Comparison of ENCODE assay signal across 8 cellular contexts in the genomic region with DNA sequence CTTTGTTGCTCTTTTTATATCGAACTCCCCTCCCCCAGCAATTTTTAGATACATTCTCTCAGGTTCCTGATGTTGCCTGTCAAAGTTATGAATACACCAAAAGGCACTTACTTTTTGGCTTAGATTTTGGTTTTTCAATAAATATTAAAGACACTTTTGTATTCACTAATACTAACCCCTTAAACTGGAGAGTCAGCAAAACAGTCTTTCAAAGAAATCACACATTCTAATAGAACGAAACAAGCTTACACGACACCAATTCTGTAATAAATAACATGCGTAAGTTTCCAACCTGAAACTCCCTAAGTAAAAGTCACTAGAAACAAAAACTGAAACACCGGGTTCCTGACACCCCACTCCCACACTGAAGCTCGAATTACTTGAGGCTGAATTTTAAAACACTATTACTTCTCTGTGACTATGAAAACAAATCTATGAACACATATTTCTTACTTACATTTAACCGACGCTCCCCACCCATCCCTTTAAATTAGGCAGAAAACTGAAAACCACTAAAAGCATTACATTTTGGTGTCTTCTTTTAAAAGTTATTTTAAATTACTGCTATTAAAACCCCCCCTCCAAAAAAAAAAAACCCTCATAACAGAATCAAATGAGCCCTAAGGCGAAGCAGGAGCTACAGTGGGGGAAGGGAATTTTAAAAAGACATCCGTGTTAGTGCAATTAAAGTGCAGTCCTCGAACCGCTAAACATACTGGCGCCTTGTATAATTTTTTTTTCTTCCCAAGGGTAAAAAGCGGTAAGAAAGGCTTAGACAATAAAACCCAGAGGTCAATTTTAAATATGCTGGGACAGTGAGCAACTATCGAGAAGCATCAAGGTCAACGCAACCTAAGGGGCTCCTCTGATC. TPM values are rescaled to one million over a fixed set of nuclear protein-coding genes. Genes with fewer than 3 reads are reported as not detected.
DNase-seq lines count a peak whose midpoint lies in the region; ATAC-seq lines count a peak whose summit lies in the region.

No MANE protein-coding gene starts in this region.

- H3K27me3 ChIP-seq in H7 (ENCODE audit: control insufficient read depth, insufficient read depth, low read length) (no peaks in the 10 kb centered on the region), SJCRH30 (no peaks in the 10 kb centered on the region), thymus (ENCODE audit: control insufficient read depth, insufficient read depth) (no peaks in the 10 kb centered on the region)

- H3K4me1 ChIP-seq in ES-I3 (ENCODE audit: insufficient read depth, low read length): no peaks in the 10 kb centered on the region
- H3K4me1 ChIP-seq in SJCRH30: 0 out of 2 replicates have a peak, but pooled peaks cover 2% of the 10 kb centered on the region
- H3K4me1 ChIP-seq in mesodermal cell (ENCODE audit: control insufficient read depth, insufficient read depth, low read length, poor library complexity, severe bottlenecking): no peaks in the 10 kb centered on the region
- H3K4me1 ChIP-seq in thymus (ENCODE audit: control insufficient read depth, insufficient read depth, low read length): peaks cover 4% of the 10 kb centered on the region

- H3K27me3 Mint-ChIP-seq in dendritic cell treated with granulocyte-macrophage colony-stimulating factor and Interleukin-4, amounts not matched to agents 40 ng/mL and 50 ng/mL, for 4 days: no peaks in the 10 kb centered on the region

- ATAC-seq in HG02885 (IDR thresholded peaks at IDR 0.05; ENCODE audit: poor library complexity, unreplicated experiment) (no peak), HG02870 (IDR thresholded peaks at IDR 0.05; ENCODE audit: unreplicated experiment) (no peak)

- H3K4me3 Mint-ChIP-seq in dendritic cell treated with granulocyte-macrophage colony-stimulating factor and Interleukin-4, amounts not matched to agents 40 ng/mL and 50 ng/mL, for 4 days: peak overlapping the region; percentile 90

- 6 to 11% methylated on average over 10 to 11 of the region's 16 CpGs for WGBS in mesodermal cell (ENCODE audit: insufficient coverage in 2 of 2), 2 experiments
- WGBS in thymus: 6% methylated on average over 16 of the region's 16 CpGs

- H3K4me3 ChIP-seq in H7 (ENCODE audit: insufficient read depth, low read depth, low read length) (peak overlapping the region; percentile 74), SJCRH30 (peak overlapping the region; percentile 98), mesodermal cell (ENCODE audit: extremely low read depth, insufficient read depth, low read length, poor library complexity, severe bottlenecking) (peak overlapping the region; percentile 84), thymus (ENCODE audit: low read length) (peak overlapping the region; percentile 94)

- H3K27ac ChIP-seq in SJCRH30: peak overlapping the region; percentile 79
- H3K27ac ChIP-seq in mesodermal cell (ENCODE audit: low read depth, low read length, severe bottlenecking): peak overlapping the region; percentile 92
- H3K27ac ChIP-seq in thymus (ENCODE audit: low read depth): peak overlapping the region; percentile 97

- H3K36me3 Mint-ChIP-seq in dendritic cell treated with granulocyte-macrophage colony-stimulating factor and Interleukin-4, amounts not matched to agents 40 ng/mL and 50 ng/mL, for 4 days (ENCODE audit: low read depth): peaks cover 27% of the 10 kb centered on the region

- no peaks in the 10 kb centered on the region for H3K9me3 ChIP-seq in ES-I3 (ENCODE audit: control insufficient read depth, insufficient read depth, low read length)
- no peaks in the 10 kb centered on the region for H3K9me3 ChIP-seq in SJCRH30 (replicated peaks)
- no peaks in the 10 kb centered on the region for H3K9me3 ChIP-seq in mesodermal cell (ENCODE audit: control insufficient read depth, low read length)
- H3K9me3 ChIP-seq in thymus (ENCODE audit: control insufficient read depth): no peaks in the 10 kb centered on the region

- intact Hi-C loops in dendritic cell treated with granulocyte-macrophage colony-stimulating factor and Interleukin-4, amounts not matched to agents 40 ng/mL and 50 ng/mL, for 4 days (cut with micrococcal nuclease): loop anchor here (5.0 kb wide), 1 partner anchor 113 kb away; no protein-coding TSS in a partner anchor

- H3K9me3 Mint-ChIP-seq in dendritic cell treated with granulocyte-macrophage colony-stimulating factor and Interleukin-4, amounts not matched to agents 40 ng/mL and 50 ng/mL, for 4 days: no peaks in the 10 kb centered on the region

- H3K9ac ChIP-seq in ES-I3 (ENCODE audit: low read depth, low read length): peak overlapping the region; percentile 100

- H3K4me1 Mint-ChIP-seq in dendritic cell treated with granulocyte-macrophage colony-stimulating factor and Interleukin-4, amounts not matched to agents 40 ng/mL and 50 ng/mL, for 4 days (ENCODE audit: low read depth): peaks cover 59% of the 10 kb centered on the region

- H3K36me3 ChIP-seq in ES-I3 (ENCODE audit: insufficient read depth, low read length): no peaks in the 10 kb centered on the region
- H3K36me3 ChIP-seq in H7 (replicated peaks; ENCODE audit: control insufficient read depth, insufficient read depth, low read length): no peaks in the 10 kb centered on the region
- H3K36me3 ChIP-seq in SJCRH30: no peaks in the 10 kb centered on the region
- no peaks in the 10 kb centered on the region for H3K36me3 ChIP-seq in mesodermal cell (ENCODE audit: control insufficient read depth, insufficient read depth, low read length)
- no peaks in the 10 kb centered on the region for H3K36me3 ChIP-seq in thymus (ENCODE audit: control insufficient read depth, insufficient read depth)

- peak overlapping the region; percentile 92 for H3K27ac Mint-ChIP-seq in dendritic cell treated with granulocyte-macrophage colony-stimulating factor and Interleukin-4, amounts not matched to agents 40 ng/mL and 50 ng/mL, for 4 days

- DNase-seq in H7 (no peak), SJCRH30 (peak in 1 of 2 experiments; percentile 14)

RNA-seq across cellular contexts. Expression of gene SPPL2A, which starts 0.9 kb away (rescaled TPM):
- total RNA-seq in H7 (2014; rRNA removed; shearing (Covaris generic)): 25.9 and 31.8 TPM in 2 replicates
- total RNA-seq in SJCRH30 (2014; rRNA removed; shearing (Covaris generic)): 39.1 and 39.3 TPM in 2 replicates
- 28.9 TPM for polyA plus RNA-seq in mesodermal cell (2013, experiment 1 of 2)
- polyA plus RNA-seq in mesodermal cell (2013, experiment 2 of 2): 35.3 TPM
- polyA plus RNA-seq in thymus: 50.7 TPM
